8 cellular contexts compared by ENCODE assay signal in genomic region chr6:70371454-70372105, GRCh38. TPM values are rescaled to one million over a fixed set of nuclear protein-coding genes. Genes with fewer than 3 reads are reported as not detected.
DNase-seq lines count a peak whose midpoint lies in the region; TF ChIP-seq lines count a peak whose summit lies in the region.

No MANE protein-coding gene starts in this region.

- H3K27ac ChIP-seq in GM23248 (no peak overlapping the region), SK-N-SH (ENCODE audit: low read depth in 2 of 2, low read length in 1 of 2) (no peak overlapping the region), fibroblast of lung (ENCODE audit: insufficient read depth, low read length) (no peak overlapping the region), prostate gland (no peak overlapping the region)

- no peak for TF ChIP-seq EP300 in SK-N-SH (IDR thresholded peaks at IDR 0.05; ENCODE audit: borderline replicate concordance in 1 of 2, low read depth in 1 of 2, low read length in 1 of 2)

- peaks cover 41% of the 10 kb centered on the region for H3K27me3 ChIP-seq in GM23248 (replicated peaks; ENCODE audit: insufficient read depth)
- H3K27me3 ChIP-seq in SK-N-SH (ENCODE audit: insufficient read depth): no peaks in the 10 kb centered on the region
- H3K27me3 ChIP-seq in fibroblast of lung (ENCODE audit: control insufficient read depth, insufficient read depth, low read length): peaks cover 5% of the 10 kb centered on the region
- no peaks in the 10 kb centered on the region for H3K27me3 ChIP-seq in prostate gland (replicated peaks; ENCODE audit: insufficient read depth)

- H3K36me3 ChIP-seq in GM23248 (ENCODE audit: low read depth): no peaks in the 10 kb centered on the region
- H3K36me3 ChIP-seq in SK-N-SH (replicated peaks in 1 of 2; ENCODE audit: control insufficient read depth in 1 of 2, insufficient read depth in 2 of 2, low read length in 1 of 2): no peaks in the 10 kb centered on the region
- no peaks in the 10 kb centered on the region for H3K36me3 ChIP-seq in fibroblast of lung (ENCODE audit: control insufficient read depth, insufficient read depth, low read length)
- no peaks in the 10 kb centered on the region for H3K36me3 ChIP-seq in prostate gland

- H3K9ac ChIP-seq in GM23248: no peak overlapping the region
- H3K9ac ChIP-seq in SK-N-SH: no peak overlapping the region
- no peak overlapping the region for H3K9ac ChIP-seq in fibroblast of lung (ENCODE audit: insufficient read depth, low read length)

- CTCF ChIA-PET in SK-N-SH (lab: Yijun Ruan, JAX): interaction anchor here (0.6 to 10.5 kb wide), 41 partner anchors 9 to 745 kb away, joined by 3 to 321 read pairs (median 4); partner anchors contain the start of genes B3GAT2, COL9A1 and FAM135A

- no peak overlapping the region for H3K4me2 ChIP-seq in GM23248 (ENCODE audit: unreplicated experiment)
- no peak overlapping the region for H3K4me2 ChIP-seq in SK-N-SH
- H3K4me2 ChIP-seq in fibroblast of lung (ENCODE audit: extremely low read depth, insufficient read depth, low read length): no peak overlapping the region

- TF ChIP-seq CTCF in SK-N-SH (IDR thresholded peaks at IDR 0.05): peak; percentile 78
- peak; percentile 60 to 75 for TF ChIP-seq CTCF in fibroblast of lung (conservative IDR thresholded peaks at IDR 0.05 in 1 of 2, IDR thresholded peaks at IDR 0.05 in 1 of 2; ENCODE audit: low read depth in 1 of 2, low read length in 2 of 2)
- peak; percentile 12 to 81 (median 74) for TF ChIP-seq CTCF in prostate gland (IDR thresholded peaks at IDR 0.05)

- no peaks in the 10 kb centered on the region for H3K9me3 ChIP-seq in GM23248 (ENCODE audit: low read depth)
- H3K9me3 ChIP-seq in SK-N-SH: no peaks in the 10 kb centered on the region
- no peaks in the 10 kb centered on the region for H3K9me3 ChIP-seq in fibroblast of lung (ENCODE audit: control insufficient read depth, insufficient read depth, low read depth, low read length)
- H3K9me3 ChIP-seq in prostate gland: no peaks in the 10 kb centered on the region

- H3K4me1 ChIP-seq in GM23248 (ENCODE audit: insufficient read depth): no peaks in the 10 kb centered on the region
- no peaks in the 10 kb centered on the region; a peak in 2 of 4 replicates for H3K4me1 ChIP-seq in SK-N-SH (ENCODE audit: control insufficient read depth in 1 of 2, insufficient read depth in 2 of 2, low read depth in 1 of 2, low read length in 1 of 2)
- H3K4me1 ChIP-seq in fibroblast of lung (ENCODE audit: control insufficient read depth, extremely low read depth, insufficient read depth, low read length): no peaks in the 10 kb centered on the region
- H3K4me1 ChIP-seq in prostate gland (replicated peaks): no peaks in the 10 kb centered on the region

- DNase-seq in DMS153 (lab: John Stamatoyannopoulos, UW): peak; percentile 71
- peak; percentile 93 for DNase-seq in GM23248
- DNase-seq in NCI-H1436 (lab: John Stamatoyannopoulos, UW): peak; percentile 80
- peak; percentile 31 for DNase-seq in SK-N-SH
- peak; percentile 67 to 95 for DNase-seq in fibroblast of lung (ENCODE audit: low read depth in 2 of 2)
- no peak for DNase-seq in prostate gland (ENCODE audit: low spot score)
- no peak for DNase-seq in effector CD8-positive, alpha-beta T cell (lab: John Stamatoyannopoulos, UW)
- no peak for DNase-seq in stimulated activated CD4-positive, alpha-beta T cell treated with anti-CD3 and anti-CD28 coated beads, Interleukin-12 subunit alpha, Interleukin-12 subunit beta, amount 100 ng/mL, for 4 hours

- no peaks in the 10 kb centered on the region for H3K79me2 ChIP-seq in GM23248 (ENCODE audit: insufficient read depth)
- no peaks in the 10 kb centered on the region for H3K79me2 ChIP-seq in SK-N-SH (ENCODE audit: insufficient read depth)
- H3K79me2 ChIP-seq in fibroblast of lung (ENCODE audit: control insufficient read depth, insufficient read depth, low read length): no peaks in the 10 kb centered on the region

- H4K20me1 ChIP-seq in GM23248 (ENCODE audit: insufficient read depth): no peaks in the 10 kb centered on the region
- no peaks in the 10 kb centered on the region for H4K20me1 ChIP-seq in SK-N-SH (ENCODE audit: insufficient read depth)
- no peaks in the 10 kb centered on the region for H4K20me1 ChIP-seq in fibroblast of lung (ENCODE audit: control insufficient read depth, extremely low read depth, insufficient read depth, low read length)

- 0 to 2% methylated on average over 1 of the region's 1 CpG for WGBS in GM23248 (ENCODE audit: low coverage in 1 of 2, low lambda C conversion rate in 2 of 2, missing lambda C conversion rate in 2 of 2), 2 experiments
- WGBS in SK-N-SH (ENCODE audit: low lambda C conversion rate): 7% methylated on average over 1 of the region's 1 CpG
- WGBS in prostate gland: 0% methylated on average over 1 of the region's 1 CpG

- TF ChIP-seq POLR2A in prostate gland (IDR thresholded peaks at IDR 0.05): no peak

- intact Hi-C loops in prostate gland (cut with DNase I): loop anchor here (5.0 kb wide), 2 partner anchors 149 to 316 kb away; no protein-coding TSS in a partner anchor

- TF ChIP-seq RAD21 in SK-N-SH (IDR thresholded peaks at IDR 0.05; ENCODE audit: low read length): peak; percentile 68

- H3K4me3 ChIP-seq in GM23248 (no peak overlapping the region), SK-N-SH (ENCODE audit: low read depth in 2 of 2, low read length in 1 of 2) (no peak overlapping the region), fibroblast of lung (replicated peaks in 1 of 4; ENCODE audit: control extremely low read depth in 1 of 4, insufficient read depth in 1 of 4, low read depth in 3 of 4, low read length in 4 of 4) (no peak overlapping the region), prostate gland (no peak overlapping the region)

- POLR2A ChIA-PET in SK-N-SH (lab: Yijun Ruan, JAX): no interaction called here

- H3F3A ChIP-seq in GM23248 (ENCODE audit: insufficient read depth) (no peaks in the 10 kb centered on the region), SK-N-SH (replicated peaks; ENCODE audit: insufficient read depth) (peaks cover 1% of the 10 kb centered on the region)

- in situ Hi-C loops in GM23248 (cut with MboI): no loop called here

- H2AFZ ChIP-seq in GM23248 (no peak overlapping the region), SK-N-SH (ENCODE audit: low read depth) (no peak overlapping the region), fibroblast of lung (ENCODE audit: low read length) (no peak overlapping the region)

- no peaks in the 10 kb centered on the region for H3K9me2 ChIP-seq in GM23248 (ENCODE audit: insufficient read depth)
- no peaks in the 10 kb centered on the region for H3K9me2 ChIP-seq in SK-N-SH

TF ChIP-seq in SK-N-SH, 30 proteins besides CTCF, POLR2A, EP300 and RAD21:
- peak; percentile 84 for TF ChIP-seq NFIC (IDR thresholded peaks at IDR 0.05; ENCODE audit: borderline replicate concordance)
- no peak for TF ChIP-seq GABPA (IDR thresholded peaks at IDR 0.05; ENCODE audit: low read depth)
- TF ChIP-seq SMC3 (IDR thresholded peaks at IDR 0.05; ENCODE audit: low read depth, low read length): peak; percentile 52
- peak; percentile 16 for TF ChIP-seq CHD2 (IDR thresholded peaks at IDR 0.05; ENCODE audit: low read length, partially characterized antibody)

RNA-seq across cellular contexts. Expression of gene FAM135A, which starts 41.7 kb away (rescaled TPM):
- 8.2 and 11.5 TPM in 2 replicates for total RNA-seq in GM23248 (2014; rRNA removed; shearing (Covaris generic))
- 3.5 and 4.9 TPM in 2 replicates for polyA plus RNA-seq in GM23248 (2016; fragmentation: Nextera tagmentation; extraction: Ambion mirVana)
- 2.6 and 3.4 TPM in 2 replicates for polyA plus RNA-seq in SK-N-SH (2012; rRNA removed)
- polyA plus RNA-seq in SK-N-SH (2012; cell fraction: cytosol; rRNA removed): 3.5 and 4.0 TPM in 2 replicates
- 3.0 and 6.1 TPM in 2 replicates for polyA plus RNA-seq in SK-N-SH (2012; cell fraction: nucleus; rRNA removed)
- 10.2 and 11.0 TPM in 2 replicates for total RNA-seq in fibroblast of lung
- polyA plus RNA-seq in fibroblast of lung: 5.5 and 7.1 TPM in 2 replicates
- polyA plus RNA-seq in fibroblast of lung (2012): 2.4 and 2.9 TPM in 2 replicates
- 0.75 and 1.5 TPM in 2 replicates for polyA minus RNA-seq in fibroblast of lung (ENCODE audit: low replicate concordance)
- total RNA-seq in prostate gland: 100 to 1,000 TPM in 1 of 2 donors, 10 to 100 TPM in 1; 66.3 to 117 TPM

Comparison
In these comparisons a context has a peak if more than half of its experiments do, and no peak if none do; other contexts are left out.
1. DNase-seq: peak in DMS153 (single experiment), GM23248 (single experiment), NCI-H1436 (single experiment), SK-N-SH (single experiment) and fibroblast of lung (2 of 2); none in prostate gland (single experiment), effector CD8-positive, alpha-beta T cell (single experiment) and stimulated activated CD4-positive, alpha-beta T cell treated with anti-CD3 and anti-CD28 coated beads, Interleukin-12 subunit alpha, Interleukin-12 subunit beta, amount 100 ng/mL, for 4 hours (single experiment).
2. Peak in every context shown above with its lines, with median percentiles within 50 percentile points of each other: CTCF ChIP-seq.